30 cellular contexts compared by ENCODE assay signal in genomic region chrX:41796050-41796449, GRCh38.
DNase-seq lines count a peak whose midpoint lies in the region; ATAC-seq, FAIRE-seq and TF ChIP-seq lines count a peak whose summit lies in the region.
"Had no signal": no experiment of that assay in that cellular context is flagged by ENCODE, and none has a peak within 500 bp of the region (broad histone marks: within the 10 kb centered on the region; RNA-seq: fewer than 3 reads in every experiment).

No MANE protein-coding gene starts in this region.

- no peaks in the 10 kb centered on the region for H3K9me3 ChIP-seq in cardiac muscle cell (ENCODE audit: low read depth)
- H3K9me3 ChIP-seq in heart left ventricle: peaks cover 0 to 3% (median 0%) of the 10 kb centered on the region in 12 donors
- no peaks in the 10 kb centered on the region for H3K9me3 ChIP-seq in astrocyte (ENCODE audit: insufficient read depth, low read depth, low read length)
- H3K9me3 ChIP-seq: esophagus squamous epithelium, MG63, ovary, SJSA1 had no signal

- H4K20me1 ChIP-seq in astrocyte (ENCODE audit: insufficient read depth, low read length): peaks cover 11% of the 10 kb centered on the region

- no peak overlapping the region for H3K9ac ChIP-seq in astrocyte (ENCODE audit: low read length)
- H3K9ac ChIP-seq: BLaER1 had no signal

- H3K4me1 Mint-ChIP-seq in astrocyte (ENCODE audit: low read depth, unreplicated experiment): peaks cover 8% of the 10 kb centered on the region

- no peaks in the 10 kb centered on the region for H3K27me3 Mint-ChIP-seq in astrocyte (ENCODE audit: low read depth, unreplicated experiment)
- H3K27me3 Mint-ChIP-seq: activated naive CD4-positive, alpha-beta T cell treated with anti-CD3 and anti-CD28 coated beads, Interleukin-2, amount 50 U/mL, for 24 hours had no signal

- no peaks in the 10 kb centered on the region for H3K9me3 Mint-ChIP-seq in astrocyte (ENCODE audit: unreplicated experiment)
- H3K9me3 Mint-ChIP-seq: activated naive CD4-positive, alpha-beta T cell treated with anti-CD3 and anti-CD28 coated beads, Interleukin-2, amount 50 U/mL, for 24 hours; activated T-helper 1 cell treated with anti-CD3 and anti-CD28 coated beads, Interleukin-12 subunit alpha, Interleukin-12 subunit beta, Interleukin-2, Interleukin-4 antibody, amounts not matched to agents 30 ng/mL and 10 ng/mL and 1 ng/mL, durations not matched to agents 14 hours and 24 hours and 36 hours had no signal

- H3K36me3 Mint-ChIP-seq in astrocyte (ENCODE audit: low read depth, unreplicated experiment): no peaks in the 10 kb centered on the region
- H3K36me3 Mint-ChIP-seq: activated naive CD4-positive, alpha-beta T cell treated with anti-CD3 and anti-CD28 coated beads, Interleukin-2, amount 50 U/mL, for 24 hours had no signal

- peaks cover 22% of the 10 kb centered on the region for H3K4me1 ChIP-seq in cardiac muscle cell (ENCODE audit: low read depth)
- H3K4me1 ChIP-seq in heart left ventricle: no peaks in the 10 kb centered on the region
- H3K4me1 ChIP-seq in astrocyte (ENCODE audit: insufficient read depth, low read length): no peaks in the 10 kb centered on the region
- H3K4me1 ChIP-seq: BLaER1, esophagus squamous epithelium, SJSA1 had no signal

- H3K4me3 Mint-ChIP-seq in astrocyte (ENCODE audit: unreplicated experiment): no peak overlapping the region
- H3K4me3 Mint-ChIP-seq: activated T-helper 1 cell treated with anti-CD3 and anti-CD28 coated beads, Interleukin-12 subunit alpha, Interleukin-12 subunit beta, Interleukin-2, Interleukin-4 antibody, amounts not matched to agents 30 ng/mL and 10 ng/mL and 1 ng/mL, durations not matched to agents 14 hours and 24 hours and 36 hours; H9; nephron had no signal

- H3K27ac ChIP-seq in cardiac muscle cell (peak overlapping the region; percentile 15), heart left ventricle (no peak overlapping the region), astrocyte (ENCODE audit: low read depth, low read length) (no peak overlapping the region)
- H3K27ac ChIP-seq: BLaER1, esophagus squamous epithelium, ovary, SJSA1, skin epidermis had no signal

- DNase-seq in cardiac muscle cell (ENCODE audit: low read depth in 1 of 2, low spot score in 1 of 2) (no peak), heart left ventricle (no peak), astrocyte (ENCODE audit: low read depth) (no peak), retina (no peak), kidney glomerular epithelial cell (lab: John Stamatoyannopoulos, UW) (no peak), GM19240 (ENCODE audit: insufficient read length, low spot score) (no peak), NCI-H82 treated with DMSO at 0.1 percent for 48 hours (lab: John Stamatoyannopoulos, UW; ENCODE audit: unreplicated experiment) (no peak)
- DNase-seq: activated CD4-positive, alpha-beta T cell treated with anti-CD3 and anti-CD28 coated beads for 4 hours; aorta; cortex of kidney; DMS79 treated with DMSO at 0.1 percent for 48 hours; esophagus squamous epithelium; foreskin melanocyte; H9; KBM-7; NCI-H1417; NCI-H2081; NCI-H226; ovary; RPMI8226 had no signal

- H3K79me2 ChIP-seq in astrocyte (ENCODE audit: insufficient read depth, low read length): peaks cover 3% of the 10 kb centered on the region

- ATAC-seq in heart left ventricle (no peak), HG03159 (IDR thresholded peaks at IDR 0.05; ENCODE audit: unreplicated experiment) (peak; percentile 37)

- H2AFZ ChIP-seq in astrocyte (ENCODE audit: low read depth, low read length): no peak overlapping the region

- no peak overlapping the region for H3K4me2 ChIP-seq in astrocyte (ENCODE audit: low read length)
- H3K4me2 ChIP-seq: BLaER1 had no signal

- TF ChIP-seq POLR2A in heart left ventricle (IDR thresholded peaks at IDR 0.05): no peak

- H3K36me3 ChIP-seq in cardiac muscle cell (no peaks in the 10 kb centered on the region), heart left ventricle (no peaks in the 10 kb centered on the region), astrocyte (ENCODE audit: insufficient read depth, low read length) (no peaks in the 10 kb centered on the region)
- H3K36me3 ChIP-seq: BLaER1, esophagus squamous epithelium, MG63, ovary, SJSA1 had no signal

- H3K27me3 ChIP-seq in cardiac muscle cell (no peaks in the 10 kb centered on the region), heart left ventricle (peaks cover 0 to 4% (median 0%) of the 10 kb centered on the region in 9 donors), astrocyte (ENCODE audit: insufficient read depth, low read length) (no peaks in the 10 kb centered on the region)
- H3K27me3 ChIP-seq: esophagus squamous epithelium, MG63, ovary, SJSA1 had no signal

- intact Hi-C loops in heart left ventricle (cut with DNase I): loop anchor here in 7 of 10 donors (5.0 to 10.0 kb wide), 3 partner anchors 109 to 1761 kb away; no protein-coding TSS in a partner anchor

- FAIRE-seq in astrocyte (lab: Jason Lieb, UNC): peak; percentile 52
- FAIRE-seq: HTR-8/SVneo, TTC549 had no signal

- no peak for TF ChIP-seq CTCF in cardiac muscle cell (IDR thresholded peaks at IDR 0.05; ENCODE audit: low read depth, low read length)
- TF ChIP-seq CTCF in heart left ventricle (IDR thresholded peaks at IDR 0.05): no peak
- TF ChIP-seq CTCF in astrocyte (IDR thresholded peaks at IDR 0.05; ENCODE audit: insufficient read depth, low read depth, low read length): no peak

- 51 to 88% (median 67%) methylated on average over 1 of the region's 1 CpG for WGBS in heart left ventricle, 4 donors

- H3K27ac Mint-ChIP-seq in astrocyte (ENCODE audit: unreplicated experiment): no peak overlapping the region
- H3K27ac Mint-ChIP-seq: activated naive CD4-positive, alpha-beta T cell treated with anti-CD3 and anti-CD28 coated beads, Interleukin-2, amount 50 U/mL, for 24 hours; H9; nephron had no signal

- H3K4me3 ChIP-seq in cardiac muscle cell (no peak overlapping the region), heart left ventricle (no peak overlapping the region), astrocyte (ENCODE audit: insufficient read depth, low read depth, low read length) (no peak overlapping the region)
- H3K4me3 ChIP-seq: BLaER1, esophagus squamous epithelium, MG63, ovary, SJSA1, skin epidermis had no signal
